28 cellular contexts compared by ENCODE assay signal in genomic region chr22:47550524-47551437, GRCh38.
A peak's percentile ranks its signal among the peaks of the same experiment; 100 is the strongest.
DNase-seq lines count a peak whose midpoint lies in the region; ATAC-seq and TF ChIP-seq lines count a peak whose summit lies in the region.
"Had no signal": no experiment of that assay in that cellular context is flagged by ENCODE, and none has a peak within 500 bp of the region (broad histone marks: within the 10 kb centered on the region; RNA-seq: fewer than 3 reads in every experiment).

No MANE protein-coding gene starts in this region.

- no peak for TF ChIP-seq RAD21 in SK-N-SH (IDR thresholded peaks at IDR 0.05; ENCODE audit: low read length)

- no peak for ATAC-seq in GM18519 (IDR thresholded peaks at IDR 0.05; ENCODE audit: low FRiP score, unreplicated experiment)
- ATAC-seq: CD8-positive, alpha-beta T cell; GM23338; PC-3; Right ventricle myocardium inferior had no signal

- H2AFZ ChIP-seq in osteoblast (ENCODE audit: low read length) = no peak overlapping the region
- H2AFZ ChIP-seq in SK-N-SH (ENCODE audit: low read depth) = no peak overlapping the region
- H2AFZ ChIP-seq: GM23338 had no signal

- POLR2A ChIA-PET in SK-N-SH (lab: Yijun Ruan, JAX) = no interaction called here

- TF ChIP-seq POLR2A in suprapubic skin (IDR thresholded peaks at IDR 0.05) = no peak

- TF ChIP-seq EP300 in suprapubic skin (IDR thresholded peaks at IDR 0.05) (no peak), SK-N-SH (IDR thresholded peaks at IDR 0.05; ENCODE audit: borderline replicate concordance in 1 of 2, low read depth in 1 of 2, low read length in 1 of 2) (no peak)

- no peaks in the 10 kb centered on the region for H3K9me2 ChIP-seq in SK-N-SH

- H3K4me2 ChIP-seq in osteoblast (ENCODE audit: insufficient read depth, low read length) = no peak overlapping the region
- H3K4me2 ChIP-seq in SK-N-SH = no peak overlapping the region
- H3K4me2 ChIP-seq: GM23338, KMS-11 had no signal

- no peaks in the 10 kb centered on the region for H4K20me1 ChIP-seq in osteoblast (ENCODE audit: insufficient read depth, low read length)
- H4K20me1 ChIP-seq in SK-N-SH (ENCODE audit: insufficient read depth) = no peaks in the 10 kb centered on the region

- DNase-seq in activated CD8-positive, alpha-beta memory T cell treated with anti-CD3 and anti-CD28 coated beads for 24 hours = peak; percentile 28
- no peak for DNase-seq in activated CD8-positive, alpha-beta memory T cell treated with anti-CD3 and anti-CD28 coated beads, Interleukin-2, amount 50 U/mL, for 4 hours
- peak; percentile 56 for DNase-seq in osteoblast (ENCODE audit: insufficient read length, low spot score, missing footprints)
- peak; percentile 43 to 71 for DNase-seq in suprapubic skin (ENCODE audit: low spot score in 2 of 2)
- no peak for DNase-seq in HAP-1 (ENCODE audit: low spot score in 2 of 2)
- DNase-seq in SK-N-SH = no peak
- DNase-seq: DMS79 treated with DMSO at 0.1 percent for 48 hours; GF-D8; H9; IMR-90; MM.1S; NCI-H1417; NCI-H1694; NCI-H2029 treated with DMSO at 0.1 percent for 48 hours; NCI-H446 treated with DMSO at 0.1 percent for 48 hours; NCI-H526; NCI-H82; NK-92 treated with Interleukin-12 subunit alpha and Interleukin-12 subunit beta, amount 100 ng/mL, for 24 hours; PC-3; SJCRH30 had no signal

- peaks cover 43% of the 10 kb centered on the region for H3K9me3 ChIP-seq in iPS-18c (ENCODE audit: control insufficient read depth, insufficient read depth, low read length)
- H3K9me3 ChIP-seq in osteoblast (ENCODE audit: low read depth, low read length) = peaks cover 4% of the 10 kb centered on the region
- H3K9me3 ChIP-seq in suprapubic skin = no peaks in the 10 kb centered on the region
- H3K9me3 ChIP-seq in HAP-1 = no peaks in the 10 kb centered on the region
- no peaks in the 10 kb centered on the region for H3K9me3 ChIP-seq in SK-N-SH
- H3K9me3 ChIP-seq: SJCRH30 had no signal

- H3K4me1 ChIP-seq in osteoblast (ENCODE audit: insufficient read depth, low read length) (no peaks in the 10 kb centered on the region), suprapubic skin (no peaks in the 10 kb centered on the region), HAP-1 (no peaks in the 10 kb centered on the region), SK-N-SH (ENCODE audit: control insufficient read depth in 1 of 2, insufficient read depth in 2 of 2, low read depth in 1 of 2, low read length in 1 of 2) (no peaks in the 10 kb centered on the region)
- H3K4me1 ChIP-seq: SJCRH30 had no signal

- H3K27ac ChIP-seq in osteoblast (ENCODE audit: low read depth, low read length) (no peak overlapping the region), suprapubic skin (no peak overlapping the region), SK-N-SH (ENCODE audit: low read depth in 2 of 2, low read length in 1 of 2) (no peak overlapping the region)
- H3K27ac ChIP-seq: 22Rv1, C4-2B, KMS-11, SJCRH30 had no signal

- TF ChIP-seq CTCF in osteoblast (IDR thresholded peaks at IDR 0.05; ENCODE audit: extremely low read depth, low read depth, low read length) (no peak), suprapubic skin (IDR thresholded peaks at IDR 0.05) (no peak), SK-N-SH (IDR thresholded peaks at IDR 0.05) (no peak)

- WGBS in suprapubic skin = 44% methylated on average over 12 of the region's 23 CpGs
- 22% methylated on average over 14 of the region's 23 CpGs for WGBS in SK-N-SH (ENCODE audit: low lambda C conversion rate)

- H3K79me2 ChIP-seq in osteoblast (ENCODE audit: insufficient read depth, low read length) (no peaks in the 10 kb centered on the region), SK-N-SH (ENCODE audit: insufficient read depth) (no peaks in the 10 kb centered on the region)

- H3K4me3 ChIP-seq in iPS-18c (ENCODE audit: insufficient read depth, low read depth, low read length) (peak overlapping the region; percentile 15; the same call in 1 of the 2 replicates), osteoblast (ENCODE audit: insufficient read depth, low read length) (no peak overlapping the region), suprapubic skin (no peak overlapping the region), HAP-1 (no peak overlapping the region), SK-N-SH (ENCODE audit: low read depth in 2 of 2, low read length in 1 of 2) (no peak overlapping the region)
- H3K4me3 ChIP-seq: GM23338, SJCRH30 had no signal

- H3K27me3 ChIP-seq in osteoblast (ENCODE audit: insufficient read depth, low read length) (no peaks in the 10 kb centered on the region), suprapubic skin (peaks cover 39% of the 10 kb centered on the region), HAP-1 (ENCODE audit: low read depth) (no peaks in the 10 kb centered on the region), SK-N-SH (ENCODE audit: insufficient read depth) (peaks cover 6% of the 10 kb centered on the region)

- H3K36me3 ChIP-seq in osteoblast (ENCODE audit: insufficient read depth, low read length) (no peaks in the 10 kb centered on the region), suprapubic skin (no peaks in the 10 kb centered on the region), HAP-1 (replicated peaks) (no peaks in the 10 kb centered on the region), SK-N-SH (replicated peaks in 1 of 2; ENCODE audit: control insufficient read depth in 1 of 2, insufficient read depth in 2 of 2, low read length in 1 of 2) (no peaks in the 10 kb centered on the region)
- H3K36me3 ChIP-seq: SJCRH30 had no signal

- H3K9ac ChIP-seq in SK-N-SH = no peak overlapping the region
- H3K9ac ChIP-seq: KMS-11 had no signal

- H3F3A ChIP-seq in SK-N-SH (replicated peaks; ENCODE audit: insufficient read depth) = no peaks in the 10 kb centered on the region

- in situ Hi-C loops in HAP-1 (cut with MboI; ENCODE audit: low sequenced_read_pairs) = no loop called here

- CTCF ChIA-PET in SK-N-SH (lab: Yijun Ruan, JAX) = no interaction called here

TF ChIP-seq in SK-N-SH, 30 proteins besides CTCF, POLR2A, EP300 and RAD21 (continues in another document):
- TF ChIP-seq TAF1 (IDR thresholded peaks at IDR 0.05; ENCODE audit: borderline replicate concordance, low read depth, low read length) (no peak), ELF1 (IDR thresholded peaks at IDR 0.05) (no peak), MAX (IDR thresholded peaks at IDR 0.05; ENCODE audit: low read depth) (no peak), POLR2AphosphoS5 (IDR thresholded peaks at IDR 0.05; ENCODE audit: low read depth, low read length) (no peak), MXI1 (IDR thresholded peaks at IDR 0.05; ENCODE audit: low read depth, low read length) (no peak), SIN3A (IDR thresholded peaks at IDR 0.05; ENCODE audit: borderline replicate concordance, low read depth, low read length) (no peak), RCOR1 (IDR thresholded peaks at IDR 0.05; ENCODE audit: low read length) (no peak), REST (IDR thresholded peaks at IDR 0.05; ENCODE audit: low read depth, low read length) (no peak), TCF12 (IDR thresholded peaks at IDR 0.05) (no peak), USF1 (IDR thresholded peaks at IDR 0.05; ENCODE audit: borderline replicate concordance, low read depth) (no peak), GATA2 (CRISPR knock-in tag; IDR thresholded peaks at IDR 0.05) (no peak), NFIC (IDR thresholded peaks at IDR 0.05; ENCODE audit: borderline replicate concordance) (no peak), USF2 (IDR thresholded peaks at IDR 0.05; ENCODE audit: borderline replicate concordance, low read depth, low read length) (no peak), TEAD4 (IDR thresholded peaks at IDR 0.05; ENCODE audit: borderline replicate concordance, insufficient read depth) (no peak), FOXM1 (IDR thresholded peaks at IDR 0.05; ENCODE audit: low read depth) (no peak), YY1 (IDR thresholded peaks at IDR 0.05; ENCODE audit: low read depth) (no peak)

Comparison
In these comparisons a context has a peak if more than half of its experiments do, and no peak if none do; other contexts are left out.
1. DNase-seq: peak in activated CD8-positive, alpha-beta memory T cell treated with anti-CD3 and anti-CD28 coated beads for 24 hours (single experiment), osteoblast (single experiment) and suprapubic skin (2 of 2); none in activated CD8-positive, alpha-beta memory T cell treated with anti-CD3 and anti-CD28 coated beads, Interleukin-2, amount 50 U/mL, for 4 hours (single experiment), HAP-1 (0 of 2) and SK-N-SH (single experiment).